15 cellular contexts compared by ENCODE assay signal in genomic region chrX:133249659-133250058, GRCh38. TPM values are rescaled to one million over a fixed set of nuclear protein-coding genes. Genes with fewer than 3 reads are reported as not detected.
DNase-seq lines count a peak whose midpoint lies in the region; ATAC-seq, FAIRE-seq and TF ChIP-seq lines count a peak whose summit lies in the region.
"Had no signal": no experiment of that assay in that cellular context is flagged by ENCODE, and none has a peak within 500 bp of the region (broad histone marks: within the 10 kb centered on the region; RNA-seq: fewer than 3 reads in every experiment).

No MANE protein-coding gene starts in this region.

- H3K36me3 Mint-ChIP-seq in naive thymus-derived CD8-positive, alpha-beta T cell = peaks cover 0 to 21% (median 0%) of the 10 kb centered on the region in 3 donors
- H3K36me3 Mint-ChIP-seq in natural killer cell treated with Interleukin-12 subunit alpha and Interleukin-12 subunit beta and Interleukin-15 and Interleukin-18, amount 100 ng/mL, for 72 hours = no peaks in the 10 kb centered on the region
- H3K36me3 Mint-ChIP-seq: CD8-positive, alpha-beta T cell had no signal

- peaks cover 0 to 28% (median 5%) of the 10 kb centered on the region in 9 donors for H3K9me3 Mint-ChIP-seq in naive thymus-derived CD8-positive, alpha-beta T cell
- H3K9me3 Mint-ChIP-seq in natural killer cell treated with Interleukin-12 subunit alpha and Interleukin-12 subunit beta and Interleukin-15 and Interleukin-18, amount 100 ng/mL, for 72 hours = no peaks in the 10 kb centered on the region

- H3K4me3 Mint-ChIP-seq in naive thymus-derived CD8-positive, alpha-beta T cell = no peak overlapping the region
- H3K4me3 Mint-ChIP-seq in natural killer cell treated with Interleukin-12 subunit alpha and Interleukin-12 subunit beta and Interleukin-15 and Interleukin-18, amount 100 ng/mL, for 72 hours = no peak overlapping the region
- H3K4me3 Mint-ChIP-seq: CD8-positive, alpha-beta T cell; neural progenitor cell had no signal

- H3K27ac Mint-ChIP-seq in naive thymus-derived CD8-positive, alpha-beta T cell = no peak overlapping the region
- no peak overlapping the region for H3K27ac Mint-ChIP-seq in natural killer cell treated with Interleukin-12 subunit alpha and Interleukin-12 subunit beta and Interleukin-15 and Interleukin-18, amount 100 ng/mL, for 72 hours
- H3K27ac Mint-ChIP-seq: CD8-positive, alpha-beta T cell had no signal

- POLR2A ChIA-PET in naive thymus-derived CD8-positive, alpha-beta T cell (lab: Charles Lee) = no interaction called here

- TF ChIP-seq CTCF in AG09309 (IDR thresholded peaks at IDR 0.05; ENCODE audit: control insufficient read depth, insufficient read depth, low read depth, low read length, missing control alignments) = peak; percentile 20

- H3K4me1 Mint-ChIP-seq in naive thymus-derived CD8-positive, alpha-beta T cell = no peaks in the 10 kb centered on the region
- H3K4me1 Mint-ChIP-seq in natural killer cell treated with Interleukin-12 subunit alpha and Interleukin-12 subunit beta and Interleukin-15 and Interleukin-18, amount 100 ng/mL, for 72 hours (ENCODE audit: low read depth in 2 of 2) = no peaks in the 10 kb centered on the region

- DNase-seq in AG09309 (ENCODE audit: low read depth) = no peak
- peak; percentile 38 for DNase-seq in SK-MEL-5 (ENCODE audit: low read depth, low spot score)
- DNase-seq in kidney tubule cell (ENCODE audit: low spot score) = peak; percentile 15
- DNase-seq in DMS79 treated with DMSO at 0.1 percent for 48 hours (lab: John Stamatoyannopoulos, UW) = no peak
- no peak for DNase-seq in naive thymus-derived CD8-positive, alpha-beta T cell
- no peak for DNase-seq in natural killer cell treated with Interleukin-12 subunit alpha and Interleukin-12 subunit beta and Interleukin-15 and Interleukin-18, amount 100 ng/mL, for 72 hours (ENCODE audit: low spot score)
- DNase-seq: activated T-cell treated with anti-CD3 and anti-CD28 coated beads, Interleukin-2, amount 50 U/mL, for 1 hour; CD8-positive, alpha-beta T cell; NCI-H524 treated with DMSO at 0.1 percent for 48 hours had no signal

- ATAC-seq in naive thymus-derived CD8-positive, alpha-beta T cell = no peak
- ATAC-seq in natural killer cell treated with Interleukin-12 subunit alpha and Interleukin-12 subunit beta and Interleukin-15 and Interleukin-18, amount 100 ng/mL, for 72 hours = no peak
- ATAC-seq in HG02973 (IDR thresholded peaks at IDR 0.05; ENCODE audit: unreplicated experiment) = no peak
- ATAC-seq: CD8-positive, alpha-beta T cell had no signal

- no peak overlapping the region for H3K4me3 ChIP-seq in AG09309 (ENCODE audit: control insufficient read depth, low read depth, low read length)
- H3K4me3 ChIP-seq: neural progenitor cell, smooth muscle cell, suprapubic skin had no signal

- in situ Hi-C loops in SK-MEL-5 (cut with HindIII; ENCODE audit: low pct_unique_long_range_greater_than_20kb, low sequenced_read_pairs) = no loop called here

- FAIRE-seq in G401.6 (lab: Jason Lieb, UNC) = peak; percentile 76

- no peaks in the 10 kb centered on the region for H3K27me3 Mint-ChIP-seq in naive thymus-derived CD8-positive, alpha-beta T cell
- peaks cover 0 to 17% of the 10 kb centered on the region in 2 donors for H3K27me3 Mint-ChIP-seq in natural killer cell treated with Interleukin-12 subunit alpha and Interleukin-12 subunit beta and Interleukin-15 and Interleukin-18, amount 100 ng/mL, for 72 hours

RNA-seq across cellular contexts. Expression of gene TFDP3, which starts 31.5 kb away (rescaled TPM):
- total RNA-seq in SK-MEL-5 (2014; rRNA removed; shearing (Covaris generic)) = not detected in 2 replicates
- polyA plus RNA-seq in SK-MEL-5 (2015; cell fraction: cytosol; rRNA removed) = not detected in 2 replicates
- not detected in 2 replicates for polyA plus RNA-seq in SK-MEL-5 (2015; cell fraction: nucleus; rRNA removed)
- total RNA-seq in naive thymus-derived CD8-positive, alpha-beta T cell = not detected
- polyA plus RNA-seq in naive thymus-derived CD8-positive, alpha-beta T cell = not detected
- not detected for total RNA-seq in natural killer cell treated with Interleukin-12 subunit alpha and Interleukin-12 subunit beta and Interleukin-15 and Interleukin-18, amount 100 ng/mL, for 72 hours
- total RNA-seq: CD8-positive, alpha-beta T cell; smooth muscle cell; suprapubic skin had no signal
- polyA plus RNA-seq: adipose tissue, smooth muscle cell had no signal

Comparison
In these comparisons a context has a peak if more than half of its experiments do, and no peak if none do; other contexts are left out.
1. DNase-seq: peak in SK-MEL-5 (single experiment) and kidney tubule cell (single experiment); none in AG09309 (single experiment), DMS79 treated with DMSO at 0.1 percent for 48 hours (single experiment), naive thymus-derived CD8-positive, alpha-beta T cell (0 of 10) and natural killer cell treated with Interleukin-12 subunit alpha and Interleukin-12 subunit beta and Interleukin-15 and Interleukin-18, amount 100 ng/mL, for 72 hours (single experiment).